Comparison of ENCODE assay signal across 8 cellular contexts in the genomic region with DNA sequence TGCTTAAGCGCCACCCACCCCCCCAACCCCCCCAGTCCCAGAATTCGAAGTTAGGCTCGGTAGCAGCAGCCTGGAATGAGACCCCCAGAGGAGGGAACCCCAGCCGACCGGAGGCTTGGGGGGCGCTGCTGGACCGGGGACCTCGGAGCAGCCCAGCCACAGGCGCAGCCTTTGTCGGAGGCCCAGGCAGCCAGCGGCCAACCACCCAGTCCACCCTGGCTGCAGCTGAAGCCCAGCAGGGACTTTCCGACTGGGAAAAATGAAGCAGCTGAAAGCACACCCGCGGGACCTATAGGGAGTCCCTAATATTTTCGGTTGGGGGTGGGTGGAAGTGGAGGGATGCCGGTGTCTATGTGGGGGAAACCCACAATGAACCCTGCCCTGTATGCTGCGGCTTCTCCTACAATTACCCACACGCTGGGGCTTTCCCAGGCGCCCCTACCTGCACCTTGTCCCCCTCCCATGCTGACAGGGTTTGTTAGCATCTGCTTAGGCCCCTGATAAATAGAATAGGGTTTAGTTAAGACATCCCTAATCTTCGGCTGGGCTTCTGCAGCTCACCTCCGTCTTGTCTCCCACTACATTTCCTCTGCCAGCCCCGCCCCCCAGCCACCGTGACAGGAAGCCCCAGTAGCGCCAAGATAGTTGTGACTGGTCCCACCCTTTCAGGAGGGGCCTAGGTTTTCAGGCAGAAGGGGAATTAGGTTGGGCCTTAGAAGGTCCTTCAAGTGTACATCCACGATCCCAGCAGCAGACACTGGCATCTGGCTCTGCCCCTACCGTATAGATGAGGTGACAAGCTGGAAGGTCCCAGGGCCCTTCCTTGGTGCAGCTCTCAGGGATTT. TPM values are rescaled to one million over a fixed set of nuclear protein-coding genes. Genes with fewer than 3 reads are reported as not detected.
DNase-seq lines count a peak whose midpoint lies in the region; ATAC-seq lines count a peak whose summit lies in the region.

No MANE protein-coding gene starts in this region.

- H3K36me3 ChIP-seq in KOPT-K1 (ENCODE audit: insufficient read depth, low read length), result peaks cover 28% of the 10 kb centered on the region

- H3K9me3 ChIP-seq in KOPT-K1 (ENCODE audit: insufficient read depth, low read length, poor library complexity, severe bottlenecking), result no peaks in the 10 kb centered on the region

- peak overlapping the region; percentile 77 for H3K27ac ChIP-seq in KOPT-K1 (ENCODE audit: low read depth, low read length, poor library complexity, severe bottlenecking)

- peak; percentile 17 for ATAC-seq in left colon

- intact Hi-C loops in left colon (cut with DNase I, micrococcal nuclease), result no loop called here

- DNase-seq in SIG-M5 treated with dmso at 0.1 percent for 504 hours (lab: John Stamatoyannopoulos, UW; ENCODE audit: unreplicated experiment) (peak; percentile 40), SIG-M5 (lab: John Stamatoyannopoulos, UW) (no peak), cerebellar cortex (ENCODE audit: low spot score) (peak; percentile 76), left colon (peak; percentile 77 to 82), NCI-H128 (lab: John Stamatoyannopoulos, UW; ENCODE audit: unreplicated experiment) (no peak)
- DNase-seq in activated CD4-positive, CD25-positive, alpha-beta regulatory T cell treated with anti-CD3 and anti-CD28 coated beads, Interleukin-2, amount 50 U/mL, for 16 hours (ENCODE audit: low read depth, low spot score), result peak; percentile 60
- peak; percentile 78 for DNase-seq in stimulated activated CD4-positive, alpha-beta T cell treated with anti-CD3 and anti-CD28 coated beads, Interleukin-4, amount 100 ng/mL, for 24 hours

RNA-seq across cellular contexts. Expression of a gene that starts 0.8 kb away (rescaled TPM):
- total RNA-seq in left colon, result 1 to 10 TPM; 1.3 to 2.3 TPM

RNA-seq across cellular contexts. Expression of a gene that starts 4.2 kb away (rescaled TPM):
- 1 to 10 TPM; 1.3 to 1.8 TPM for total RNA-seq in left colon

RNA-seq across cellular contexts. Expression of a gene that starts 7.7 kb away (rescaled TPM):
- total RNA-seq in left colon, result not detected

RNA-seq across cellular contexts. Expression of a gene that starts 20.9 kb away (rescaled TPM):
- total RNA-seq in left colon, result 10 to 100 TPM; 24.2 to 28.0 TPM

RNA-seq across cellular contexts. Expression of a gene that starts 21.0 kb away (rescaled TPM):
- total RNA-seq in left colon, result 100 to 1,000 TPM; 115 to 128 TPM

Comparison
In these comparisons a context has a peak if more than half of its experiments do, and no peak if none do; other contexts are left out.
1. DNase-seq: peak in SIG-M5 treated with dmso at 0.1 percent for 504 hours (single experiment), activated CD4-positive, CD25-positive, alpha-beta regulatory T cell treated with anti-CD3 and anti-CD28 coated beads, Interleukin-2, amount 50 U/mL, for 16 hours (single experiment), cerebellar cortex (single experiment), left colon (2 of 2) and stimulated activated CD4-positive, alpha-beta T cell treated with anti-CD3 and anti-CD28 coated beads, Interleukin-4, amount 100 ng/mL, for 24 hours (single experiment); none in SIG-M5 (single experiment) and NCI-H128 (single experiment).